17 cellular contexts compared by ENCODE assay signal in genomic region chr12:28517101-28517500, GRCh38.
"Had no signal": no experiment of that assay in that cellular context is flagged by ENCODE, and none has a peak within 500 bp of the region (broad histone marks: within the 10 kb centered on the region; RNA-seq: fewer than 3 reads in every experiment).

No MANE protein-coding gene starts in this region.

- ATAC-seq: activated CD8-positive, alpha-beta T cell treated with anti-CD3 and anti-CD28 coated beads, Interleukin-2, amount 10 ng/mL, durations not matched to agents 7 days and 5 days; esophagus mucosa; heart left ventricle; pancreas; psoas muscle had no signal

- DNase-seq: activated CD4-positive, alpha-beta T cell treated with anti-CD3 and anti-CD28 coated beads, Interleukin-2, amount 50 U/mL, for 1 hour; activated CD4-positive, CD25-positive, alpha-beta regulatory T cell treated with anti-CD3 and anti-CD28 coated beads, Interleukin-2, amount 50 U/mL, for 72 hours; activated CD8-positive, alpha-beta T cell treated with anti-CD3 and anti-CD28 coated beads, Interleukin-2, amount 10 ng/mL, durations not matched to agents 7 days and 5 days; activated gamma-delta T cell treated with Interleukin-2 at 50 U/mL for 16 hours; aorta; brain microvascular endothelial cell; caudate nucleus; effector memory CD4-positive, alpha-beta T cell; heart left ventricle; pancreas; psoas muscle; stimulated activated CD4-positive, alpha-beta T cell treated with anti-CD3 and anti-CD28 coated beads, Interleukin-4, amount 100 ng/mL, for 24 hours; stimulated activated naive CD4-positive, alpha-beta T cell treated with Interleukin-2 at 50 U/mL for 16 hours; WERI-Rb-1 had no signal

- H3K36me3 ChIP-seq: brain microvascular endothelial cell, heart left ventricle, pancreas, right atrium auricular region, tibial nerve, WERI-Rb-1 had no signal

- H3K9me3 ChIP-seq: pancreas, psoas muscle, right atrium auricular region had no signal

- H3K4me3 ChIP-seq: heart left ventricle, pancreas, psoas muscle, right atrium auricular region, tibial nerve had no signal

- H3K4me1 ChIP-seq: heart left ventricle, psoas muscle, right atrium auricular region, tibial nerve had no signal

- H3K27ac ChIP-seq: brain microvascular endothelial cell, heart left ventricle, pancreas, psoas muscle, right atrium auricular region, tibial nerve, WERI-Rb-1 had no signal

- H3K27me3 ChIP-seq: brain microvascular endothelial cell, heart left ventricle, pancreas, right atrium auricular region, tibial nerve had no signal
